10 cellular contexts compared by ENCODE assay signal in genomic region chr1:8122160-8122476, GRCh38.
DNase-seq lines count a peak whose midpoint lies in the region; ATAC-seq, FAIRE-seq and TF ChIP-seq lines count a peak whose summit lies in the region.
"Had no signal": no experiment of that assay in that cellular context is flagged by ENCODE, and none has a peak within 500 bp of the region (broad histone marks: within the 10 kb centered on the region; RNA-seq: fewer than 3 reads in every experiment).

No MANE protein-coding gene starts in this region.

- H3K36me3 ChIP-seq in heart right ventricle (no peaks in the 10 kb centered on the region), bronchial epithelial cell (ENCODE audit: control insufficient read depth, insufficient read depth, low read length) (no peaks in the 10 kb centered on the region), mucosa of stomach (ENCODE audit: control insufficient read depth, insufficient read depth, low read length) (no peaks in the 10 kb centered on the region), upper lobe of right lung (no peaks in the 10 kb centered on the region), testis (ENCODE audit: low read depth, missing control alignments) (no peaks in the 10 kb centered on the region)

- H3K27ac ChIP-seq in heart right ventricle (peak overlapping the region in 7 of 10 donors; percentile 13 to 81 (median 59)), upper lobe of right lung (peak overlapping the region; percentile 87), testis (peak overlapping the region in 1 of 2 donors; percentile 90)

- H3K9ac ChIP-seq in mucosa of stomach (ENCODE audit: low read length), result peak overlapping the region; percentile 48

- no peak for FAIRE-seq in bronchial epithelial cell (lab: Jason Lieb, UNC)

- intact Hi-C loops in heart right ventricle (cut with DNase I), result loop anchor here in 1 of 10 donors (5.0 kb wide), 1 partner anchor 40 kb away; no protein-coding TSS in a partner anchor
- intact Hi-C loops in cardiac septum (cut with DNase I), result no loop called here
- intact Hi-C loops in upper lobe of right lung (cut with DNase I), result no loop called here
- intact Hi-C loops in testis (cut with DNase I; ENCODE audit: low total_unique reads), result no loop called here

- TF ChIP-seq POLR2A in testis (IDR thresholded peaks at IDR 0.05), result no peak

- WGBS in heart right ventricle, 2 donors, result 82 to 85% methylated on average over 3 of the region's 3 CpGs
- WGBS in testis, 2 donors, result 85% methylated on average over 3 of the region's 3 CpGs

- H3K27me3 ChIP-seq in heart right ventricle (no peaks in the 10 kb centered on the region), bronchial epithelial cell (ENCODE audit: control insufficient read depth, insufficient read depth, low read length) (no peaks in the 10 kb centered on the region), mucosa of stomach (ENCODE audit: control insufficient read depth, insufficient read depth, low read length) (no peaks in the 10 kb centered on the region), upper lobe of right lung (no peaks in the 10 kb centered on the region), testis (no peaks in the 10 kb centered on the region)

- H3K4me3 ChIP-seq in heart right ventricle, result no peak overlapping the region
- no peak overlapping the region for H3K4me3 ChIP-seq in bronchial epithelial cell (ENCODE audit: low read depth, low read length)
- H3K4me3 ChIP-seq in mucosa of stomach (ENCODE audit: low read length), result no peak overlapping the region
- H3K4me3 ChIP-seq in upper lobe of right lung, result no peak overlapping the region
- H3K4me3 ChIP-seq in testis, result no peak overlapping the region

- H3K4me1 ChIP-seq in heart right ventricle (peaks cover 0 to 45% (median 30%) of the 10 kb centered on the region in 9 donors), mucosa of stomach (ENCODE audit: control insufficient read depth, insufficient read depth, low read length) (peaks cover 31% of the 10 kb centered on the region), upper lobe of right lung (peaks cover 36% of the 10 kb centered on the region), testis (peaks cover 19% of the 10 kb centered on the region)

- ATAC-seq in heart right ventricle (no peak), upper lobe of right lung (no peak), GM19463 (IDR thresholded peaks at IDR 0.05; ENCODE audit: unreplicated experiment) (no peak), GM18868 (IDR thresholded peaks at IDR 0.05; ENCODE audit: unreplicated experiment) (no peak)

- no peak for DNase-seq in heart right ventricle
- no peak for DNase-seq in cardiac septum (ENCODE audit: low spot score)
- DNase-seq in bronchial epithelial cell (ENCODE audit: low read depth), result peak; percentile 34
- no peak for DNase-seq in upper lobe of right lung
- no peak for DNase-seq in testis
- DNase-seq: NCI-H748 treated with DMSO at 0.1 percent for 48 hours; stimulated activated CD4-positive, alpha-beta T cell treated with anti-CD3 and anti-CD28 coated beads, Interleukin-2, amount 100 ng/mL, for 48 hours had no signal

- TF ChIP-seq CTCF in heart right ventricle (IDR thresholded peaks at IDR 0.05), result no peak
- TF ChIP-seq CTCF in bronchial epithelial cell (IDR thresholded peaks at IDR 0.05; ENCODE audit: insufficient read depth, low read length, severe bottlenecking), result no peak
- TF ChIP-seq CTCF in upper lobe of right lung (IDR thresholded peaks at IDR 0.05), result no peak
- no peak for TF ChIP-seq CTCF in testis (IDR thresholded peaks at IDR 0.05)

- peaks cover 0 to 15% (median 5%) of the 10 kb centered on the region in 11 donors for H3K9me3 ChIP-seq in heart right ventricle
- no peaks in the 10 kb centered on the region for H3K9me3 ChIP-seq in mucosa of stomach (ENCODE audit: control insufficient read depth, low read length)
- H3K9me3 ChIP-seq in upper lobe of right lung, result no peaks in the 10 kb centered on the region
- H3K9me3 ChIP-seq in testis, result no peaks in the 10 kb centered on the region
